In the genomic region with DNA sequence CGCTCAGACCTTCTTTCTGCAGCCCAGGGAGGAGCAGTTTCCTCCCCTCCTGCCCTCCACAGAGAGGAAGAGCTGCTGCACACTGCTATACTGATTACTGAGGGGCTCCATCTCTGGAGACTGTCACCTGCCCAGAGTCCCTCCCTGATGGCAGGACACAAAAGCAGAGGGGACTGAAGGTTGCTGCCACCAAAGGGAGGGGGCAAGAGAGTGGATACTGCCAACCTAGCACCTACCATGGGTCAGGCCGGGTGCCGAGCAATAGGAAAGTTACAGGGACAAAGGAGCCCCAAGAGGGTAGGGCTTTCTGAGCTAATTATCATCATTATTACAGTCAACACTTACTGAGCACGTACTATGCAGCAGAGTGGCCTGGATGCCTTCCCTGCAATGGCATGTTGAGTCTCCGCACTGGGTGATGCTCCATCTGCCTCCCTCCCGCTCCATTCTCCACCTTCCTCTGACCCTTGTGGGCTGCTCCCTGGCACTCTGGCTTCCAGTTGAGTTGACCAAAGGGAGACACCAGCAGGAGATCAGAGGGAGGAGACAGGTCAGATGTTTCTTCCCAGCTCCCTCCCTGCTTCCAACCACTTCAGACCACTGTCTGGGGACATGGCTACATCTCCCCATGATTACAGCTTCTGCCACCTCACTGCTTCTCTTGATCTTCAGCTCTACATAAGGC, we compare ENCODE assay signal across 16 cellular contexts. TPM values are rescaled to one million over a fixed set of nuclear protein-coding genes. Genes with fewer than 3 reads are reported as not detected.
DNase-seq lines count a peak whose midpoint lies in the region; ATAC-seq and TF ChIP-seq lines count a peak whose summit lies in the region.
"Had no signal": no experiment of that assay in that cellular context is flagged by ENCODE, and none has a peak within 500 bp of the region (broad histone marks: within the 10 kb centered on the region; RNA-seq: fewer than 3 reads in every experiment).

No MANE protein-coding gene starts in this region.

- no peak for TF ChIP-seq CTCF in CD4-positive, alpha-beta T cell (IDR thresholded peaks at IDR 0.05)
- no peak for TF ChIP-seq CTCF in activated CD8-positive, alpha-beta T cell treated with anti-CD3 and anti-CD28 coated beads for 36 hours (IDR thresholded peaks at IDR 0.05)
- no peak for TF ChIP-seq CTCF in adrenal gland (IDR thresholded peaks at IDR 0.05)

- H3K9me3 Mint-ChIP-seq in CD4-positive, alpha-beta T cell = no peaks in the 10 kb centered on the region
- H3K9me3 Mint-ChIP-seq in activated CD8-positive, alpha-beta T cell treated with anti-CD3 and anti-CD28 coated beads for 36 hours = no peaks in the 10 kb centered on the region

- H3K4me3 Mint-ChIP-seq in CD4-positive, alpha-beta T cell = no peak overlapping the region
- peak overlapping the region; percentile 5 for H3K4me3 Mint-ChIP-seq in activated CD8-positive, alpha-beta T cell treated with anti-CD3 and anti-CD28 coated beads for 36 hours

- no peak for ATAC-seq in CD4-positive, alpha-beta T cell (ENCODE audit: poor library complexity)
- ATAC-seq in activated CD8-positive, alpha-beta T cell treated with anti-CD3 and anti-CD28 coated beads for 36 hours = peak; percentile 46

- H3K27me3 ChIP-seq in CD4-positive, alpha-beta T cell (ENCODE audit: control insufficient read depth, insufficient read depth, low read length) = no peaks in the 10 kb centered on the region
- H3K27me3 ChIP-seq in adrenal gland = peaks cover 18% of the 10 kb centered on the region
- H3K27me3 ChIP-seq: BLaER1 had no signal

- H3K9me3 ChIP-seq in CD4-positive, alpha-beta T cell (ENCODE audit: control insufficient read depth, low read length) = no peaks in the 10 kb centered on the region
- no peaks in the 10 kb centered on the region for H3K9me3 ChIP-seq in mesodermal cell (ENCODE audit: control insufficient read depth, low read length)
- no peaks in the 10 kb centered on the region for H3K9me3 ChIP-seq in adrenal gland (replicated peaks in 1 of 3)
- H3K9me3 ChIP-seq: BLaER1, tibial nerve had no signal

- intact Hi-C loops in CD4-positive, alpha-beta T cell (cut with DNase I, micrococcal nuclease) = no loop called here
- intact Hi-C loops in activated CD8-positive, alpha-beta T cell treated with anti-CD3 and anti-CD28 coated beads for 36 hours (cut with micrococcal nuclease) = no loop called here
- intact Hi-C loops in adrenal gland (cut with DNase I) = no loop called here

- peaks cover 9% of the 10 kb centered on the region for H3K27me3 Mint-ChIP-seq in CD4-positive, alpha-beta T cell
- H3K27me3 Mint-ChIP-seq in activated CD8-positive, alpha-beta T cell treated with anti-CD3 and anti-CD28 coated beads for 36 hours = peaks cover 1% of the 10 kb centered on the region

- DNase-seq in A172 (ENCODE audit: low spot score) (peak; percentile 9), amniotic stem cell (lab: John Stamatoyannopoulos, UW) (no peak), HuH-7 (ENCODE audit: low spot score) (no peak), adrenal gland (no peak), cerebellum (ENCODE audit: low spot score) (no peak)
- DNase-seq in CD4-positive, alpha-beta T cell = no peak
- no peak for DNase-seq in activated CD8-positive, alpha-beta T cell treated with anti-CD3 and anti-CD28 coated beads for 36 hours
- DNase-seq: DMS79, left cardiac atrium, NCI-H1092 had no signal

- H3K36me3 ChIP-seq in mesodermal cell (ENCODE audit: control insufficient read depth, insufficient read depth, low read length) (no peaks in the 10 kb centered on the region), adrenal gland (replicated peaks in 1 of 2) (no peaks in the 10 kb centered on the region)
- H3K36me3 ChIP-seq: BLaER1, tibial nerve had no signal

- POLR2A ChIA-PET in CD4-positive, alpha-beta T cell (lab: Charles Lee) = no interaction called here
- POLR2A ChIA-PET in activated CD8-positive, alpha-beta T cell treated with anti-CD3 and anti-CD28 coated beads for 36 hours (lab: Charles Lee) = interaction anchor here (0.9 to 1.0 kb wide), 3 partner anchors 17 to 170 kb away, joined by 3 to 4 read pairs (median 3); a partner anchor contains a TSS

- CTCF ChIA-PET in CD4-positive, alpha-beta T cell (lab: Charles Lee) = no interaction called here
- CTCF ChIA-PET in activated CD8-positive, alpha-beta T cell treated with anti-CD3 and anti-CD28 coated beads for 36 hours (lab: Charles Lee) = interaction anchor here (1.4 to 4.2 kb wide), 3 partner anchors 34 to 43 kb away, joined by 3 to 19 read pairs (median 11); no protein-coding TSS in a partner anchor

- H3K27ac Mint-ChIP-seq in CD4-positive, alpha-beta T cell = peak overlapping the region; percentile 55
- peak overlapping the region; percentile 90 for H3K27ac Mint-ChIP-seq in activated CD8-positive, alpha-beta T cell treated with anti-CD3 and anti-CD28 coated beads for 36 hours

- H3K4me3 ChIP-seq in mesodermal cell (ENCODE audit: extremely low read depth, insufficient read depth, low read length, poor library complexity, severe bottlenecking) (no peak overlapping the region), adrenal gland (no peak overlapping the region)
- H3K4me3 ChIP-seq: BLaER1, PC-9, skin epidermis, tibial nerve had no signal

- no peaks in the 10 kb centered on the region for H3K36me3 Mint-ChIP-seq in CD4-positive, alpha-beta T cell (ENCODE audit: low read depth)
- H3K36me3 Mint-ChIP-seq in activated CD8-positive, alpha-beta T cell treated with anti-CD3 and anti-CD28 coated beads for 36 hours (ENCODE audit: low read depth) = no peaks in the 10 kb centered on the region

- H3K4me1 ChIP-seq in mesodermal cell (ENCODE audit: control insufficient read depth, insufficient read depth, low read length, poor library complexity, severe bottlenecking) (peaks cover 21% of the 10 kb centered on the region), adrenal gland (replicated peaks in 1 of 2) (no peaks in the 10 kb centered on the region)
- H3K4me1 ChIP-seq: tibial nerve had no signal

- H3K27ac ChIP-seq in CD4-positive, alpha-beta T cell (ENCODE audit: low read depth, low read length) = no peak overlapping the region
- H3K27ac ChIP-seq in mesodermal cell (ENCODE audit: low read depth, low read length, severe bottlenecking) = peak overlapping the region; percentile 29
- no peak overlapping the region for H3K27ac ChIP-seq in adrenal gland
- H3K27ac ChIP-seq: BLaER1, PC-9, tibial nerve, VCaP had no signal

- 93 to 94% methylated on average over 4 to 6 of the region's 6 CpGs for WGBS in mesodermal cell (ENCODE audit: insufficient coverage in 2 of 2), 2 experiments
- 79 to 90% (median 84%) methylated on average over 6 of the region's 6 CpGs for WGBS in adrenal gland, 4 donors

- peaks cover 18% of the 10 kb centered on the region for H3K4me1 Mint-ChIP-seq in CD4-positive, alpha-beta T cell (ENCODE audit: low read depth)
- peaks cover 39% of the 10 kb centered on the region for H3K4me1 Mint-ChIP-seq in activated CD8-positive, alpha-beta T cell treated with anti-CD3 and anti-CD28 coated beads for 36 hours (ENCODE audit: low read depth)

- no peak for TF ChIP-seq POLR2A in adrenal gland (IDR thresholded peaks at IDR 0.05)

RNA-seq across cellular contexts. Expression of a gene that starts 2.5 kb away (rescaled TPM):
- 0.26 and 0.33 TPM in 2 replicates for total RNA-seq in A172 (2014; rRNA removed; shearing (Covaris generic))
- total RNA-seq in CD4-positive, alpha-beta T cell = not detected
- 1 to 10 TPM in 1 of 2 experiments, under 1 TPM in 1; 0.87 to 1.6 TPM for total RNA-seq in activated CD8-positive, alpha-beta T cell treated with anti-CD3 and anti-CD28 coated beads for 36 hours
- not detected for polyA plus RNA-seq in mesodermal cell (2013, experiment 1 of 2)
- not detected for polyA plus RNA-seq in mesodermal cell (2013, experiment 2 of 2)
- total RNA-seq in adrenal gland (not detected), cerebellum (not detected)
- polyA plus RNA-seq in adrenal gland = under 1 TPM in 1 of 3 donors, not detected in 2; 0.24 TPM

RNA-seq across cellular contexts. Expression of a gene that starts 12.2 kb away (rescaled TPM):
- total RNA-seq in A172 (2014; rRNA removed; shearing (Covaris generic)) = not detected in 2 replicates
- not detected for total RNA-seq in CD4-positive, alpha-beta T cell
- total RNA-seq in activated CD8-positive, alpha-beta T cell treated with anti-CD3 and anti-CD28 coated beads for 36 hours = not detected
- polyA plus RNA-seq in mesodermal cell (2013, experiment 1 of 2) = not detected
- not detected for polyA plus RNA-seq in mesodermal cell (2013, experiment 2 of 2)
- total RNA-seq in adrenal gland = not detected
- under 1 TPM in 1 of 3 donors, not detected in 2; 0.34 TPM for polyA plus RNA-seq in adrenal gland
- total RNA-seq in cerebellum = not detected
- total RNA-seq: left cardiac atrium had no signal

RNA-seq across cellular contexts. Expression of a gene that starts 22.7 kb away (rescaled TPM):
- total RNA-seq in A172 (2014; rRNA removed; shearing (Covaris generic)) = 0.07 TPM in 1 of 2 replicates, not detected in the other
- not detected for total RNA-seq in CD4-positive, alpha-beta T cell
- total RNA-seq in activated CD8-positive, alpha-beta T cell treated with anti-CD3 and anti-CD28 coated beads for 36 hours = under 1 TPM; 0.11 to 0.16 TPM
- not detected for polyA plus RNA-seq in mesodermal cell (2013, experiment 1 of 2)
- not detected for polyA plus RNA-seq in mesodermal cell (2013, experiment 2 of 2)
- total RNA-seq in adrenal gland (under 1 TPM in 1 of 8 donors, not detected in 7; 0.18 TPM), cerebellum (not detected)
- polyA plus RNA-seq in adrenal gland = 1 to 10 TPM in 2 of 3 donors, not detected in 1; 1.0 to 6.2 TPM
- total RNA-seq: left cardiac atrium, tibial nerve had no signal

RNA-seq across cellular contexts. Expression of a gene that starts 40.7 kb away (rescaled TPM):
- not detected in 2 replicates for total RNA-seq in A172 (2014; rRNA removed; shearing (Covaris generic))
- not detected for total RNA-seq in CD4-positive, alpha-beta T cell
- not detected for total RNA-seq in activated CD8-positive, alpha-beta T cell treated with anti-CD3 and anti-CD28 coated beads for 36 hours
- not detected for polyA plus RNA-seq in mesodermal cell (2013, experiment 1 of 2)
- not detected for polyA plus RNA-seq in mesodermal cell (2013, experiment 2 of 2)
- total RNA-seq in adrenal gland = not detected
- not detected for polyA plus RNA-seq in adrenal gland
- not detected for total RNA-seq in cerebellum
- total RNA-seq: left cardiac atrium, tibial nerve had no signal

RNA-seq across cellular contexts. Expression of a gene that starts 59.5 kb away (rescaled TPM):
- not detected in 2 replicates for total RNA-seq in A172 (2014; rRNA removed; shearing (Covaris generic))
- total RNA-seq in CD4-positive, alpha-beta T cell = not detected
- total RNA-seq in activated CD8-positive, alpha-beta T cell treated with anti-CD3 and anti-CD28 coated beads for 36 hours = not detected
- not detected for polyA plus RNA-seq in mesodermal cell (2013, experiment 1 of 2)
- polyA plus RNA-seq in mesodermal cell (2013, experiment 2 of 2) = not detected
- not detected for total RNA-seq in adrenal gland
- not detected for polyA plus RNA-seq in adrenal gland
- not detected for total RNA-seq in cerebellum
- total RNA-seq: left cardiac atrium, PC-9, tibial nerve had no signal
